In the genomic region with DNA sequence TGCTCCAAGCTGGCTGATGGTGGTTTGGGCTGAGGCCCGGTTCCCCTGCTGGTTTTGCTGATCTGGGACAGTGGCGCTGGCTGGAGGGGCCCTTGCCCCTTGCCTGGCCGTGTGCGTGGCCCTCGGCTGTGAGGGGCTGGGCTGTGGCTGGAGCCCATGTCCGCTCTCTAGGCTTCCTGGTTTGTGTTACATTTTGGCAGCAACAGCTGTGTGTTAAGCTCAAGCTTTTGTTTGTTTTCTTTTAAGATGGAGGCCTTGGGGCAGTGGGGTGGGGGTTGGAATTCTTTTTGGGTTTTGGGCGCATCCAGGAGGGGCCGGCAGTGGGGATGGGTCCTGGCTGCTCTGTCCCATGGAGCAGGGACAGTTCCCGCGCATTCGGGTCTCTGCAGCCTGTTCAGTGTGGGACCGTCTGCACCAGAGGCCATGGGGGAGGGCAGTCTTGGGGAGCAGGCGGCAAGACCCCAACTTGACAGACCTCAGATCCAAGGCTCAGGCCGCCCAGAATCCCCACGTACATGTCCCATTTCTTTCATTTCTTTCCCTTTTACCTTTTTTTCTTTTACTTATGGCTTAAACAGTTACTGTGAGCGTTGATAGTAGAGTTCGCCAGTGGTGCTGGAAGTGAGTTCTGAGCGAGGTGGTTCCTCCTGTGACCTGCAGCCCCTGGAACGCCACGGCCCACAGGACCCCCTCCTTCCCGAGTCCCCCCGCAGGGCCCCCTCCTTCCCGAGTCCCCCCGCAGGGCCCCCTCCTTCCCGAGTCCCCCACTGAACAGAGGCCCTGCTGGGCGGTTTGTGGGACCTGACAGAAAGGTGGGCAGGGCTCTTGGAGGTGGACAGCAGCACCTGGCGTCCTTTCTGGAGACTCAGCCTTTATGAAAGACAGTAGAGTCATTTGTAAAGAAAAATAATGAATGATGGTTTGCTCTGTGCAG, we compare ENCODE assay signal across 19 cellular contexts.
A peak's percentile ranks its signal among the peaks of the same experiment; 100 is the strongest.
DNase-seq lines count a peak whose midpoint lies in the region; FAIRE-seq and TF ChIP-seq lines count a peak whose summit lies in the region.
"Had no signal": no experiment of that assay in that cellular context is flagged by ENCODE, and none has a peak within 500 bp of the region (broad histone marks: within the 10 kb centered on the region; RNA-seq: fewer than 3 reads in every experiment).

No MANE protein-coding gene starts in this region.

- TF ChIP-seq CTCF in C4-2B (conservative IDR thresholded peaks at IDR 0.05) = no peak
- no peak for TF ChIP-seq CTCF in neural progenitor cell (IDR thresholded peaks at IDR 0.05)

- no peaks in the 10 kb centered on the region for H4K20me1 ChIP-seq in neural progenitor cell (ENCODE audit: low read depth)

- no peaks in the 10 kb centered on the region for H3F3A ChIP-seq in neural progenitor cell (ENCODE audit: low read depth)

- H3K4me1 ChIP-seq in neural progenitor cell = peaks cover 4% of the 10 kb centered on the region

- no peak overlapping the region for H3K4me2 ChIP-seq in neural progenitor cell

- H3K27ac ChIP-seq in C4-2B (peak overlapping the region; percentile 61), neural progenitor cell (no peak overlapping the region)

- no peak overlapping the region for H3K4me3 ChIP-seq in neural progenitor cell

- H3K27me3 ChIP-seq in neural progenitor cell = no peaks in the 10 kb centered on the region

- H3K36me3 ChIP-seq in neural progenitor cell = no peaks in the 10 kb centered on the region

- H3K9me3 Mint-ChIP-seq in neural progenitor cell = no peaks in the 10 kb centered on the region

- FAIRE-seq in GM12892 (lab: Jason Lieb, UNC) = no peak
- FAIRE-seq: astrocyte, islet of Langerhans had no signal

- DNase-seq in GM12892 (ENCODE audit: insufficient read length) = peak; percentile 13
- DNase-seq in fibroblast of gingiva (ENCODE audit: low read depth) = peak; percentile 24
- peak; percentile 32 for DNase-seq in neural progenitor cell (ENCODE audit: low spot score)
- no peak for DNase-seq in COR-L47 (lab: John Stamatoyannopoulos, UW)
- DNase-seq in erythroblast (lab: John Stamatoyannopoulos, UW) = no peak
- DNase-seq in globus pallidus (ENCODE audit: low spot score) = no peak
- DNase-seq in HK-2 (ENCODE audit: unreplicated experiment) = no peak
- DNase-seq: activated CD4-positive, alpha-beta memory T cell treated with anti-CD3 and anti-CD28 coated beads, Interleukin-2, amount 10 ng/mL, durations not matched to agents 7 days and 5 days; DMS153; HCEC 1CT; NCI-H187 treated with DMSO at 0.1 percent for 48 hours; NCI-H524; PC-3; SW 1271; trophoblast cell had no signal

- H3K27me3 Mint-ChIP-seq in neural progenitor cell (ENCODE audit: insufficient read depth, low read depth) = peaks cover 8% of the 10 kb centered on the region

- no peak overlapping the region for H3K9ac ChIP-seq in neural progenitor cell

- no peaks in the 10 kb centered on the region for H3K9me3 ChIP-seq in neural progenitor cell (ENCODE audit: low read depth)

- no peak overlapping the region for H2AFZ ChIP-seq in neural progenitor cell (replicated peaks)

- no peaks in the 10 kb centered on the region for H3K79me2 ChIP-seq in neural progenitor cell (ENCODE audit: low read depth)

- H3K4me1 Mint-ChIP-seq in neural progenitor cell = peaks cover 11% of the 10 kb centered on the region

- H3K27ac Mint-ChIP-seq in neural progenitor cell = no peak overlapping the region
- H3K27ac Mint-ChIP-seq: activated CD4-positive, alpha-beta memory T cell treated with anti-CD3 and anti-CD28 coated beads, Interleukin-2, amount 10 ng/mL, durations not matched to agents 7 days and 5 days; activated T-helper 1 cell treated with anti-CD3 and anti-CD28 coated beads, Interleukin-12 subunit alpha, Interleukin-12 subunit beta, Interleukin-2, Interleukin-4 antibody, amounts not matched to agents 30 ng/mL and 10 ng/mL and 1 ng/mL, durations not matched to agents 14 hours and 24 hours and 36 hours had no signal

- no peak overlapping the region for H3K4me3 Mint-ChIP-seq in neural progenitor cell
- H3K4me3 Mint-ChIP-seq: activated CD4-positive, alpha-beta memory T cell treated with anti-CD3 and anti-CD28 coated beads, Interleukin-2, amount 10 ng/mL, durations not matched to agents 7 days and 5 days; activated T-helper 1 cell treated with anti-CD3 and anti-CD28 coated beads, Interleukin-12 subunit alpha, Interleukin-12 subunit beta, Interleukin-2, Interleukin-4 antibody, amounts not matched to agents 30 ng/mL and 10 ng/mL and 1 ng/mL, durations not matched to agents 14 hours and 24 hours and 36 hours had no signal

- no peak for TF ChIP-seq POLR2A in GM12892 (IDR thresholded peaks at IDR 0.05; ENCODE audit: low read depth, low read length)
- no peak for TF ChIP-seq POLR2A in erythroblast (IDR thresholded peaks at IDR 0.05; ENCODE audit: low read length)

- no peaks in the 10 kb centered on the region for H3K36me3 Mint-ChIP-seq in neural progenitor cell

Comparison
In these comparisons a context has a peak if more than half of its experiments do, and no peak if none do; other contexts are left out.
1. DNase-seq: peak in GM12892 (single experiment), fibroblast of gingiva (single experiment) and neural progenitor cell (single experiment); none in COR-L47 (single experiment), erythroblast (0 of 2), globus pallidus (single experiment) and HK-2 (single experiment).